ENCODE assay signal across 8 cellular contexts in the genomic region with DNA sequence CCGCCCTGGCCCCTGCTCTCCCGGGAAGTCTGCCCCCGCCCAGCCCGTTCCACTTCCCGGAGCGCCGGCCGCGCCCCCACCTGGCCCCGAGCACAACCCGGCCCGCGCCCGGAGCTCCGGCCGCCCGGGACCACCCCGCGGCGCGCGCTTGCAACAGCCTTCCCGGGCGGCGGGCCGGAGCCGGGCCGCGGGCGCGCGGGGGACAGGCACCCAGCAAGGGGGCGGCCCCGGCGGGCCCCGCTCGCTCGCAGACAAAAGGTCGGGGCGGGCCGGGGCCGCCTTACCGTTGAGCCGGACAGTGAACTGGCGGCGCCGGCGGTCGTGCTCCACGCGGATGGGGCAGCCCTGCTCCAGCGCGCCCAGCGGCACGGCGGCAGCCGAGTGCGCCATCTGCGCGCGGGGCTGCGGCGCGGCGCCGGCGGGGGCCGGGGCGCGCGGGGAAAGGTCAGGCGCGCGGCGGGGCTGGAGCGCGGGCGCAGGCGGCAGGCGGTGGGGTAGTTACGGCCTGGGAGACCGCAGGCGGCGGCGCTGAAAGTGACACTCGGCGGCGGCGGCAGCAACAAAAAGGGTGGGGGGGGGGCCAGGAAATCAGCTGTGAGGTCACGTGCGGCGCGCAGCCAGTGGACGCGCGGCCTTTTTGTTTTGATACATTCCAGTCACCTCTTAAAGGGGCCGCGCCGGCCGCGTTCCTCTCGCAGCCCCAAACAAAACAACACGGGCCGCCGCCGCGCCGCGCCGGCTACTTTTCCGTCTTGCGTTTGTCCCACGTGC. TPM values are rescaled to one million over a fixed set of nuclear protein-coding genes. Genes with fewer than 3 reads are reported as not detected.
DNase-seq lines count a peak whose midpoint lies in the region; ATAC-seq and TF ChIP-seq lines count a peak whose summit lies in the region.

A gene with protein sequence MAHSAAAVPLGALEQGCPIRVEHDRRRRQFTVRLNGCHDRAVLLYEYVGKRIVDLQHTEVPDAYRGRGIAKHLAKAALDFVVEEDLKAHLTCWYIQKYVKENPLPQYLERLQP (minus strand): TSS at position 536 of the 771 bp plus-strand sequence. CDS start 146 bp downstream, at position 390.

- peak within 1 kb of the TSS; percentile 81 for H3K4me3 Mint-ChIP-seq in activated CD4-positive, alpha-beta memory T cell treated with anti-CD3 and anti-CD28 coated beads for 36 hours

- no peaks in the 10 kb centered on the region for H3K9me3 Mint-ChIP-seq in activated CD4-positive, alpha-beta memory T cell treated with anti-CD3 and anti-CD28 coated beads for 36 hours

- H3K36me3 Mint-ChIP-seq in activated CD4-positive, alpha-beta memory T cell treated with anti-CD3 and anti-CD28 coated beads for 36 hours, result no peaks in the 10 kb centered on the region

- CTCF ChIA-PET in activated CD4-positive, alpha-beta memory T cell treated with anti-CD3 and anti-CD28 coated beads for 36 hours (lab: Charles Lee), result interaction anchor here (1.6 kb wide), 1 partner anchor 27 kb away, joined by 7 read pairs; no protein-coding TSS in a partner anchor

- DNase-seq in 8988T (peak; percentile 86), NCI-H526 treated with DMSO at 0.1 percent for 48 hours (lab: John Stamatoyannopoulos, UW) (peak; percentile 46), ecto neural progenitor cell (ENCODE audit: low spot score) (peak; percentile 93), lower lobe of right lung (peak; percentile 93)
- DNase-seq in activated CD4-positive, alpha-beta memory T cell treated with anti-CD3 and anti-CD28 coated beads for 36 hours, result peak; percentile 86
- peak; percentile 59 to 64 for DNase-seq in stimulated activated CD4-positive, alpha-beta T cell treated with anti-CD3 and anti-CD28 coated beads, Interleukin-4, amount 100 ng/mL, for 48 hours (ENCODE audit: low read depth in 2 of 2)

- H3K27me3 ChIP-seq in lower lobe of right lung (ENCODE audit: low read depth), result no peaks in the 10 kb centered on the region

- no peaks in the 10 kb centered on the region for H3K27me3 Mint-ChIP-seq in activated CD4-positive, alpha-beta memory T cell treated with anti-CD3 and anti-CD28 coated beads for 36 hours

- POLR2A ChIA-PET in activated CD4-positive, alpha-beta memory T cell treated with anti-CD3 and anti-CD28 coated beads for 36 hours (lab: Charles Lee), result interaction anchor here (0.6 to 0.9 kb wide), 2 partner anchors 40 to 210 kb away, joined by 3 read pairs; no protein-coding TSS in a partner anchor

- H3K27ac Mint-ChIP-seq in activated CD4-positive, alpha-beta memory T cell treated with anti-CD3 and anti-CD28 coated beads for 36 hours, result peak within 1 kb of the TSS; percentile 38

- H3K9me3 ChIP-seq in lower lobe of right lung, result no peaks in the 10 kb centered on the region

- ATAC-seq in GM18861 (IDR thresholded peaks at IDR 0.05; ENCODE audit: unreplicated experiment) (peak; percentile 53), HG03095 (IDR thresholded peaks at IDR 0.05; ENCODE audit: unreplicated experiment) (peak; percentile 53), lower lobe of right lung (peak; percentile 77 to 84)

- peak within 1 kb of the TSS; percentile 68 for H3K27ac ChIP-seq in lower lobe of right lung

- TF ChIP-seq CTCF in lower lobe of right lung (IDR thresholded peaks at IDR 0.05), result no peak

- peak within 1 kb of the TSS; percentile 64 for H3K4me3 ChIP-seq in lower lobe of right lung

- H3K36me3 ChIP-seq in lower lobe of right lung, result no peaks in the 10 kb centered on the region

- H3K4me1 Mint-ChIP-seq in activated CD4-positive, alpha-beta memory T cell treated with anti-CD3 and anti-CD28 coated beads for 36 hours (ENCODE audit: low read depth), result peaks cover 14% of the 10 kb centered on the region

- intact Hi-C loops in activated CD4-positive, alpha-beta memory T cell treated with anti-CD3 and anti-CD28 coated beads for 36 hours (cut with micrococcal nuclease), result loop anchor here (1.0 to 2.0 kb wide), 2 partner anchors 35 to 38 kb away; a partner anchor contains a TSS
- intact Hi-C loops in lower lobe of right lung (cut with DNase I), result no loop called here

- H3K4me1 ChIP-seq in lower lobe of right lung, result peaks cover 37% of the 10 kb centered on the region

RNA-seq across cellular contexts. Expression of the gene that starts here (rescaled TPM):
- total RNA-seq in activated CD4-positive, alpha-beta memory T cell treated with anti-CD3 and anti-CD28 coated beads for 36 hours, result 1 to 10 TPM; 3.0 to 3.2 TPM
- total RNA-seq in lower lobe of right lung, result 15.7 TPM

Comparison
In these comparisons a context has a peak if more than half of its experiments do, and no peak if none do; other contexts are left out.
1. Peak in every context shown above with its lines: DNase-seq, ATAC-seq, H3K4me3 ChIP-seq and H3K27ac ChIP-seq.